ENCODE assay signal across 9 cellular contexts in genomic region chr4:83112678-83113428, GRCh38. TPM values are rescaled to one million over a fixed set of nuclear protein-coding genes. Genes with fewer than 3 reads are reported as not detected.
DNase-seq lines count a peak whose midpoint lies in the region; ATAC-seq and TF ChIP-seq lines count a peak whose summit lies in the region.
"Had no signal": no experiment of that assay in that cellular context is flagged by ENCODE, and none has a peak within 500 bp of the region (broad histone marks: within the 10 kb centered on the region; RNA-seq: fewer than 3 reads in every experiment).

No MANE protein-coding gene starts in this region.

- no peak overlapping the region for H2AFZ ChIP-seq in hepatocyte

- H3K9me3 Mint-ChIP-seq in T-helper 2 cell treated with Interferon-gamma antibody and Interleukin-4, amounts not matched to agents 5 μg/mL and 100 μg/mL, for 36 hours = no peaks in the 10 kb centered on the region

- H3K4me3 ChIP-seq in hepatocyte (no peak overlapping the region), upper lobe of left lung (peak overlapping the region in 3 of 4 donors; percentile 5 to 43 (median 31))

- H3K9me3 ChIP-seq in hepatocyte (ENCODE audit: low read depth) (no peaks in the 10 kb centered on the region), upper lobe of left lung (no peaks in the 10 kb centered on the region)
- H3K9me3 ChIP-seq: heart left ventricle had no signal

- H3K27ac ChIP-seq in hepatocyte (peak overlapping the region; percentile 17), upper lobe of left lung (peak overlapping the region; percentile 58 to 89 (median 67))

- no peak for TF ChIP-seq EP300 in upper lobe of left lung (IDR thresholded peaks at IDR 0.05)

- H3K4me2 ChIP-seq in hepatocyte = no peak overlapping the region

- H3K4me1 ChIP-seq in hepatocyte (ENCODE audit: insufficient read depth) = peaks cover 4% of the 10 kb centered on the region
- peaks cover 4 to 23% (median 13%) of the 10 kb centered on the region in 4 donors for H3K4me1 ChIP-seq in upper lobe of left lung

- H3K36me3 Mint-ChIP-seq in T-helper 2 cell treated with Interferon-gamma antibody and Interleukin-4, amounts not matched to agents 5 μg/mL and 100 μg/mL, for 36 hours (ENCODE audit: low read depth) = peaks cover 36% of the 10 kb centered on the region

- H3K4me1 Mint-ChIP-seq in T-helper 2 cell treated with Interferon-gamma antibody and Interleukin-4, amounts not matched to agents 5 μg/mL and 100 μg/mL, for 36 hours (ENCODE audit: low read depth) = peaks cover 60% of the 10 kb centered on the region

- H3K79me2 ChIP-seq in hepatocyte = no peaks in the 10 kb centered on the region

- H3K27me3 ChIP-seq in hepatocyte = no peaks in the 10 kb centered on the region
- no peaks in the 10 kb centered on the region for H3K27me3 ChIP-seq in upper lobe of left lung

- TF ChIP-seq CTCF in hepatocyte (IDR thresholded peaks at IDR 0.05; ENCODE audit: poor library complexity) = no peak
- no peak for TF ChIP-seq CTCF in upper lobe of left lung (IDR thresholded peaks at IDR 0.05)
- TF ChIP-seq CTCF in GM20000 (IDR thresholded peaks at IDR 0.05; ENCODE audit: extremely low read depth, missing control alignments) = no peak

- H3K27me3 Mint-ChIP-seq in T-helper 2 cell treated with Interferon-gamma antibody and Interleukin-4, amounts not matched to agents 5 μg/mL and 100 μg/mL, for 36 hours (ENCODE audit: low read depth) = peaks cover 8% of the 10 kb centered on the region

- peak overlapping the region; percentile 92 for H3K4me3 Mint-ChIP-seq in T-helper 2 cell treated with Interferon-gamma antibody and Interleukin-4, amounts not matched to agents 5 μg/mL and 100 μg/mL, for 36 hours

- peak overlapping the region; percentile 79 for H3K27ac Mint-ChIP-seq in T-helper 2 cell treated with Interferon-gamma antibody and Interleukin-4, amounts not matched to agents 5 μg/mL and 100 μg/mL, for 36 hours

- H3K36me3 ChIP-seq in hepatocyte (replicated peaks; ENCODE audit: insufficient read depth, low read depth) (no peaks in the 10 kb centered on the region), upper lobe of left lung (no peaks in the 10 kb centered on the region)
- H3K36me3 ChIP-seq: heart left ventricle had no signal

- no peaks in the 10 kb centered on the region for H4K20me1 ChIP-seq in hepatocyte (ENCODE audit: insufficient read depth, poor library complexity, severe bottlenecking)

- no peaks in the 10 kb centered on the region for H3K9me2 ChIP-seq in hepatocyte (replicated peaks; ENCODE audit: insufficient read depth)

- 83% methylated on average over 16 of the region's 16 CpGs for WGBS in hepatocyte (ENCODE audit: low lambda C conversion rate, missing lambda C conversion rate)
- 50 to 61% methylated on average over 16 of the region's 16 CpGs for WGBS in upper lobe of left lung, 2 donors

- no peak for ATAC-seq in upper lobe of left lung (ENCODE audit: low FRiP score in 2 of 2)
- ATAC-seq: heart left ventricle had no signal

- peak; percentile 24 for DNase-seq in activated T-cell treated with anti-CD3 and anti-CD28 coated beads, Interleukin-2, amount 50 U/mL, for 1 hour
- no peak for DNase-seq in activated T-cell treated with anti-CD3 and anti-CD28 coated beads for 4 hours
- DNase-seq in T-helper 2 cell treated with Interferon-gamma antibody and Interleukin-4, amounts not matched to agents 5 μg/mL and 100 μg/mL, for 36 hours (ENCODE audit: low spot score) = peak; percentile 28
- DNase-seq in hepatocyte (ENCODE audit: low spot score) = no peak
- DNase-seq in upper lobe of left lung = no peak
- DNase-seq in NCI-H526 treated with DMSO at 0.1 percent for 48 hours (lab: John Stamatoyannopoulos, UW) = no peak
- DNase-seq in GM20000 (ENCODE audit: low spot score) = no peak
- no peak for DNase-seq in cortex of kidney (lab: John Stamatoyannopoulos, UW)
- DNase-seq: heart left ventricle had no signal

- TF ChIP-seq POLR2A in upper lobe of left lung (IDR thresholded peaks at IDR 0.05) = no peak

RNA-seq across cellular contexts. Expression of gene PLAC8, which starts 1.7 kb away (rescaled TPM):
- total RNA-seq in hepatocyte = 16.6 and 24.4 TPM in 2 replicates
- polyA plus RNA-seq in hepatocyte = 6.9 and 14.2 TPM in 2 replicates
- total RNA-seq in upper lobe of left lung = 100 to 1,000 TPM in 1 of 6 donors, 10 to 100 TPM in 5; 28.3 to 184 (median 81.2) TPM

Comparison
In these comparisons a context has a peak if more than half of its experiments do, and no peak if none do; other contexts are left out.
1. DNase-seq: peak in activated T-cell treated with anti-CD3 and anti-CD28 coated beads, Interleukin-2, amount 50 U/mL, for 1 hour (single experiment) and T-helper 2 cell treated with Interferon-gamma antibody and Interleukin-4, amounts not matched to agents 5 μg/mL and 100 μg/mL, for 36 hours (single experiment); none in activated T-cell treated with anti-CD3 and anti-CD28 coated beads for 4 hours (single experiment), hepatocyte (single experiment), upper lobe of left lung (0 of 2), NCI-H526 treated with DMSO at 0.1 percent for 48 hours (single experiment), GM20000 (single experiment) and cortex of kidney (single experiment).